In the genomic region with DNA sequence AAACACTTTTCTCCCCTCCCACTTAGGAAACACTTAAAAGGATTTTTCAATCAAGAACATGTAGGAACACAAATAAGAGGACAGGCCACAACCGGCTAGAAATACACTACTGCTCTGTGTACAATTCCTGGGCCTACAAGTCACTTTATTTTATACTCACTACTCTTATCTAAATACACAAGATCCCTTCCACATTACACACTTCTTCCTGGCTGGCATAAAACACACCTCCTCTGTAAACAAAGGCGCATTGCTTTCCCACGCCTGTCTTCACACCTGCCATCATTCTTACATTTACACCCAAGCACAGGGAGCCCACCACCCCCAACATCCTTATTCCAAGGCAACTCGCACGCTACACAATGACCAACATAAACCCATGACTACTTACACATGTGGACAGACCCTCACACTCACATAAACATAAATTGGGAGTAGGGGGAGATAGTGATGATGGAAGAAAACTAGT, we compare ENCODE assay signal across 11 cellular contexts. TPM values are rescaled to one million over a fixed set of nuclear protein-coding genes. Genes with fewer than 3 reads are reported as not detected.
DNase-seq lines count a peak whose midpoint lies in the region; ATAC-seq and TF ChIP-seq lines count a peak whose summit lies in the region.
"Had no signal": no experiment of that assay in that cellular context is flagged by ENCODE, and none has a peak within 500 bp of the region (broad histone marks: within the 10 kb centered on the region; RNA-seq: fewer than 3 reads in every experiment).

No MANE protein-coding gene starts in this region.

- ATAC-seq in stimulated activated naive CD8-positive, alpha-beta T cell treated with anti-CD3 and anti-CD28 coated beads, Interleukin-15, Interleukin-2, amounts not matched to agents 100 U/mL and 50 U/mL, for 24 hours: no peak
- ATAC-seq in HG02870 (IDR thresholded peaks at IDR 0.05; ENCODE audit: unreplicated experiment): no peak

- no peak for DNase-seq in stimulated activated naive CD8-positive, alpha-beta T cell treated with anti-CD3 and anti-CD28 coated beads, Interleukin-15, Interleukin-2, amounts not matched to agents 100 U/mL and 50 U/mL, for 24 hours
- DNase-seq in colonic mucosa: peak; percentile 72
- DNase-seq in NCI-H526 (lab: John Stamatoyannopoulos, UW): no peak
- no peak for DNase-seq in nucleus accumbens (lab: John Stamatoyannopoulos, UW)
- DNase-seq in NCI-H1436 (lab: John Stamatoyannopoulos, UW): no peak
- DNase-seq: BE2C; GDM1; stimulated activated CD4-positive, alpha-beta T cell treated with anti-CD3 and anti-CD28 coated beads, Interleukin-12 subunit alpha, Interleukin-12 subunit beta, amount 100 ng/mL, for 4 hours had no signal

- H3K4me3 Mint-ChIP-seq in stimulated activated naive CD8-positive, alpha-beta T cell treated with anti-CD3 and anti-CD28 coated beads, Interleukin-15, Interleukin-2, amounts not matched to agents 100 ng/mL and 50 ng/mL, for 24 hours: no peak overlapping the region

- TF ChIP-seq CTCF in colonic mucosa (IDR thresholded peaks at IDR 0.05): no peak

- intact Hi-C loops in colonic mucosa (cut with DNase I): no loop called here

- peaks cover 76% of the 10 kb centered on the region for H3K4me1 Mint-ChIP-seq in stimulated activated naive CD8-positive, alpha-beta T cell treated with anti-CD3 and anti-CD28 coated beads, Interleukin-15, Interleukin-2, amounts not matched to agents 100 ng/mL and 50 ng/mL, for 24 hours (ENCODE audit: low read depth)

- H3K4me3 ChIP-seq in colonic mucosa: no peak overlapping the region
- no peak overlapping the region for H3K4me3 ChIP-seq in muscle layer of duodenum (ENCODE audit: low read depth in 1 of 2, low read length in 2 of 2)

- H3K27ac Mint-ChIP-seq in stimulated activated naive CD8-positive, alpha-beta T cell treated with anti-CD3 and anti-CD28 coated beads, Interleukin-15, Interleukin-2, amounts not matched to agents 100 ng/mL and 50 ng/mL, for 24 hours: peak overlapping the region; percentile 56

- H3K27me3 ChIP-seq in colonic mucosa (no peaks in the 10 kb centered on the region), muscle layer of duodenum (ENCODE audit: low read depth, low read length) (no peaks in the 10 kb centered on the region)
- H3K27me3 ChIP-seq: BE2C had no signal

- H3K36me3 ChIP-seq in colonic mucosa (no peaks in the 10 kb centered on the region), muscle layer of duodenum (ENCODE audit: control insufficient read depth in 1 of 2, insufficient read depth in 2 of 2, low read length in 2 of 2) (peaks cover 0 to under 1% of the 10 kb centered on the region in 2 donors)
- H3K36me3 ChIP-seq: BE2C had no signal

- H3K27ac ChIP-seq in colonic mucosa (peak overlapping the region; percentile 78), muscle layer of duodenum (ENCODE audit: low read length) (peak overlapping the region; percentile 90)

- H3K9me3 ChIP-seq in colonic mucosa (no peaks in the 10 kb centered on the region), muscle layer of duodenum (ENCODE audit: control insufficient read depth in 1 of 2, low read length in 2 of 2) (no peaks in the 10 kb centered on the region)
- H3K9me3 ChIP-seq: BE2C had no signal

- H3K4me1 ChIP-seq in colonic mucosa: peaks cover 14% of the 10 kb centered on the region
- H3K4me1 ChIP-seq in muscle layer of duodenum (ENCODE audit: control insufficient read depth in 1 of 2, insufficient read depth in 2 of 2, low read length in 2 of 2): peaks cover 0 to 6% of the 10 kb centered on the region in 2 donors

- H3K9me3 Mint-ChIP-seq in stimulated activated naive CD8-positive, alpha-beta T cell treated with anti-CD3 and anti-CD28 coated beads, Interleukin-15, Interleukin-2, amounts not matched to agents 100 ng/mL and 50 ng/mL, for 24 hours: no peaks in the 10 kb centered on the region

- peaks cover 12% of the 10 kb centered on the region for H3K36me3 Mint-ChIP-seq in stimulated activated naive CD8-positive, alpha-beta T cell treated with anti-CD3 and anti-CD28 coated beads, Interleukin-15, Interleukin-2, amounts not matched to agents 100 ng/mL and 50 ng/mL, for 24 hours (ENCODE audit: low read depth)

- no peaks in the 10 kb centered on the region for H3K27me3 Mint-ChIP-seq in stimulated activated naive CD8-positive, alpha-beta T cell treated with anti-CD3 and anti-CD28 coated beads, Interleukin-15, Interleukin-2, amounts not matched to agents 100 ng/mL and 50 ng/mL, for 24 hours

- H3K9ac ChIP-seq in colonic mucosa (ENCODE audit: low read depth in 2 of 2, low read length in 2 of 2): peak overlapping the region in 1 of 2 donors; percentile 70

RNA-seq across cellular contexts. Expression of gene IER3, which starts 4.0 kb away (rescaled TPM):
- total RNA-seq in colonic mucosa: 10 to 100 TPM; 47.2 to 92.8 TPM

RNA-seq across cellular contexts. Expression of gene FLOT1, which starts 5.8 kb away (rescaled TPM):
- total RNA-seq in colonic mucosa: 100 to 1,000 TPM; 130 to 158 TPM

RNA-seq across cellular contexts. Expression of gene TUBB, which starts 28.2 kb away (rescaled TPM):
- total RNA-seq in colonic mucosa: 100 to 1,000 TPM; 213 to 605 TPM

RNA-seq across cellular contexts. Expression of gene MDC1, which starts 31.3 kb away (rescaled TPM):
- 10 to 100 TPM; 14.0 to 59.0 TPM for total RNA-seq in colonic mucosa

RNA-seq across cellular contexts. Expression of gene NRM, which starts 57.6 kb away (rescaled TPM):
- 10 to 100 TPM in 1 of 2 donors, 1 to 10 TPM in 1; 7.4 to 19.2 TPM for total RNA-seq in colonic mucosa
